2 cellular contexts compared by ENCODE assay signal in genomic region chr17:58678287-58678686, GRCh38. TPM values are rescaled to one million over a fixed set of nuclear protein-coding genes. Genes with fewer than 3 reads are reported as not detected.
"Had no signal": no experiment of that assay in that cellular context is flagged by ENCODE, and none has a peak within 500 bp of the region (broad histone marks: within the 10 kb centered on the region; RNA-seq: fewer than 3 reads in every experiment).

No MANE protein-coding gene starts in this region.

RNA-seq across cellular contexts. Expression of gene TEX14, which starts 13.6 kb away (rescaled TPM):
- total RNA-seq: stomach, vagina had no signal
